In genomic region chr10:17597386-17597785, GRCh38 we compare ENCODE assay signal across 7 cellular contexts. TPM values are rescaled to one million over a fixed set of nuclear protein-coding genes. Genes with fewer than 3 reads are reported as not detected.
"Had no signal": no experiment of that assay in that cellular context is flagged by ENCODE, and none has a peak within 500 bp of the region (broad histone marks: within the 10 kb centered on the region; RNA-seq: fewer than 3 reads in every experiment).

No MANE protein-coding gene starts in this region.

- H3K4me3 ChIP-seq: GM23248 had no signal

- H3K9ac ChIP-seq: GM23248 had no signal

- H3K27ac ChIP-seq: GM23248, HL-60 had no signal

- DNase-seq: GM23248, GOT3, H7, HCEC 1CT, KG1 had no signal

- H2AFZ ChIP-seq: GM23248 had no signal

RNA-seq across cellular contexts. Expression of gene HACD1, which starts 19.8 kb away (rescaled TPM):
- polyA plus RNA-seq: IgD-negative memory B cell had no signal
